22 cellular contexts compared by ENCODE assay signal in the genomic region with DNA sequence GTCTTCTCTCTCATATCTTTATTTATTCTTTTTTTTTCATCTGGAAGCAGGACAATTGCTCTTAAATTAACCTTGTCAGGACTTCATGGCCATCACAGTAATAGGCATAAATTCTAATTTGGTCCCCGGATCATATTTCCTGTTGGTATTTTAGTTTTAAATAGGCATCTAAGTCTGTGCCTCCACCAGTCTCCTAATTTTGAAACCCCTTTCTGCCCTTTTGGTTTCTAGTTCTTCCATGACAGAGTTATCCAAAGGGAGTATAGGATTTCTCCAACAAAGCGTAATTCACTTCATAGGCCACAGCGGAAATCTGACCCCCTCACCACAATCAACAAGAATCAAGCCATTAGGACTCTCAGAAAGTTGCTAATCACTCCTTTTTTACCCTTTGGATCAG. TPM values are rescaled to one million over a fixed set of nuclear protein-coding genes. Genes with fewer than 3 reads are reported as not detected.
A peak's percentile ranks its signal among the peaks of the same experiment; 100 is the strongest.
DNase-seq lines count a peak whose midpoint lies in the region; ATAC-seq lines count a peak whose summit lies in the region.
"Had no signal": no experiment of that assay in that cellular context is flagged by ENCODE, and none has a peak within 500 bp of the region (broad histone marks: within the 10 kb centered on the region; RNA-seq: fewer than 3 reads in every experiment).

No MANE protein-coding gene starts in this region.

- no peaks in the 10 kb centered on the region for H3K9me3 Mint-ChIP-seq in activated T-helper 17 cell treated with anti-CD3 and anti-CD28 coated beads, Interleukin-2, amount 50 U/mL, for 72 hours
- H3K9me3 Mint-ChIP-seq in stimulated activated memory B cell treated with anti-CD40 and anti-IgM and Interleukin-4, amounts not matched to agents 10 μg/mL and 1 μg/mL and 100 μg/mL, for 72 hours = no peaks in the 10 kb centered on the region

- DNase-seq in DMS79 treated with DMSO at 0.1 percent for 48 hours (lab: John Stamatoyannopoulos, UW) = peak; percentile 14
- no peak for DNase-seq in DMS79 (lab: John Stamatoyannopoulos, UW)
- peak; percentile 49 for DNase-seq in left kidney (ENCODE audit: low read depth, low spot score)
- DNase-seq in T-helper 1 cell = no peak
- no peak for DNase-seq in NK-92 treated with Interleukin-12 subunit alpha and Interleukin-12 subunit beta, amount 100 ng/mL, for 24 hours (lab: John Stamatoyannopoulos, UW)
- DNase-seq in SIG-M5 (lab: John Stamatoyannopoulos, UW) = no peak
- DNase-seq: activated CD4-positive, alpha-beta T cell treated with anti-CD3 and anti-CD28 coated beads, Interleukin-2, amount 50 U/mL, for 48 hours; activated CD4-positive, CD25-positive, alpha-beta regulatory T cell treated with anti-CD3 and anti-CD28 coated beads, Interleukin-2, amount 50 U/mL, for 72 hours; activated T-cell treated with anti-CD3 and anti-CD28 coated beads, Interleukin-2, amount 50 U/mL, for 48 hours; central memory CD4-positive, alpha-beta T cell; heart left ventricle; Karpas-422; naive B cell; NCI-H1436; NCI-H2081 treated with DMSO at 0.1 percent for 48 hours; NCI-H446; NCI-H82; small intestine; stimulated activated naive CD4-positive, alpha-beta T cell treated with Interleukin-2 at 50 U/mL for 16 hours had no signal

- peak overlapping the region; percentile 97 for H3K4me3 Mint-ChIP-seq in activated T-helper 17 cell treated with anti-CD3 and anti-CD28 coated beads, Interleukin-2, amount 50 U/mL, for 72 hours
- no peak overlapping the region for H3K4me3 Mint-ChIP-seq in stimulated activated memory B cell treated with anti-CD40 and anti-IgM and Interleukin-4, amounts not matched to agents 10 μg/mL and 1 μg/mL and 100 μg/mL, for 72 hours

- peaks cover 16% of the 10 kb centered on the region for H3K4me1 Mint-ChIP-seq in activated T-helper 17 cell treated with anti-CD3 and anti-CD28 coated beads, Interleukin-2, amount 50 U/mL, for 72 hours
- H3K4me1 Mint-ChIP-seq in stimulated activated memory B cell treated with anti-CD40 and anti-IgM and Interleukin-4, amounts not matched to agents 10 μg/mL and 1 μg/mL and 100 μg/mL, for 72 hours = peaks cover 33% of the 10 kb centered on the region

- peaks cover 34% of the 10 kb centered on the region for H3K36me3 Mint-ChIP-seq in activated T-helper 17 cell treated with anti-CD3 and anti-CD28 coated beads, Interleukin-2, amount 50 U/mL, for 72 hours (ENCODE audit: low read depth)
- no peaks in the 10 kb centered on the region for H3K36me3 Mint-ChIP-seq in stimulated activated memory B cell treated with anti-CD40 and anti-IgM and Interleukin-4, amounts not matched to agents 10 μg/mL and 1 μg/mL and 100 μg/mL, for 72 hours

- ATAC-seq in activated T-helper 17 cell treated with anti-CD3 and anti-CD28 coated beads, Interleukin-2, amount 50 U/mL, for 72 hours (replicated peaks) = no peak
- no peak for ATAC-seq in stimulated activated memory B cell treated with anti-CD40 and anti-IgM and Interleukin-4, amounts not matched to agents 10 μg/mL and 1 μg/mL and 100 μg/mL, for 72 hours
- ATAC-seq: heart left ventricle, HepG2 had no signal

- no peak overlapping the region for H3K27ac Mint-ChIP-seq in activated T-helper 17 cell treated with anti-CD3 and anti-CD28 coated beads, Interleukin-2, amount 50 U/mL, for 72 hours
- H3K27ac Mint-ChIP-seq in stimulated activated memory B cell treated with anti-CD40 and anti-IgM and Interleukin-4, amounts not matched to agents 10 μg/mL and 1 μg/mL and 100 μg/mL, for 72 hours = peak overlapping the region; percentile 3

- peaks cover 6% of the 10 kb centered on the region for H3K27me3 Mint-ChIP-seq in activated T-helper 17 cell treated with anti-CD3 and anti-CD28 coated beads, Interleukin-2, amount 50 U/mL, for 72 hours
- H3K27me3 Mint-ChIP-seq in stimulated activated memory B cell treated with anti-CD40 and anti-IgM and Interleukin-4, amounts not matched to agents 10 μg/mL and 1 μg/mL and 100 μg/mL, for 72 hours = peaks cover 35% of the 10 kb centered on the region

RNA-seq across cellular contexts. Expression of a gene that starts 3.8 kb away (rescaled TPM):
- total RNA-seq in activated T-helper 17 cell treated with anti-CD3 and anti-CD28 coated beads, Interleukin-2, amount 50 U/mL, for 72 hours = 10 to 100 TPM in 1 of 2 donors, 1 to 10 TPM in 1; 8.0 to 13.8 TPM
- total RNA-seq: HepG2 had no signal

Comparison
In these comparisons a context has a peak if more than half of its experiments do, and no peak if none do; other contexts are left out.
1. DNase-seq: peak in DMS79 treated with DMSO at 0.1 percent for 48 hours (single experiment) and left kidney (single experiment); none in DMS79 (single experiment), T-helper 1 cell (0 of 5), NK-92 treated with Interleukin-12 subunit alpha and Interleukin-12 subunit beta, amount 100 ng/mL, for 24 hours (single experiment) and SIG-M5 (single experiment).